21 cellular contexts compared by ENCODE assay signal in the genomic region with DNA sequence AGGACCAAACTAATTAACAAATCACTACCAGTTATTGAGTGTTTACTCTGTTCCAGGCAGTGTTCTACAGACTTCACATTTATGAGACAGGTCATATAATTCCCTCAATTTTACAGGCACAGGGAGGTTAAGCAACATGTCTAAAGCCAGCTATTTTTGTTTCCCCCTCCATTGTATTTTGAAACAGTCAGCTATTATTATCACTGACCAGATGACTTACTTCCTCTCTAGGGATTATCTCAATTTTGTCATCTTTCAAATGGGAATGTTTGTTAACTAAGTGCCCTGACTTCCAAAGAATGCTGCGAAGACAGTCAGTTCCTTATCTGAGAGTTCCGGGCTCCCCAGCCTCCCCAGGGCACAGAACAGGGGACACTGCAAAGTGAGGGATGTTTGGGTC. TPM values are rescaled to one million over a fixed set of nuclear protein-coding genes. Genes with fewer than 3 reads are reported as not detected.
DNase-seq lines count a peak whose midpoint lies in the region; ATAC-seq and TF ChIP-seq lines count a peak whose summit lies in the region.
"Had no signal": no experiment of that assay in that cellular context is flagged by ENCODE, and none has a peak within 500 bp of the region (broad histone marks: within the 10 kb centered on the region; RNA-seq: fewer than 3 reads in every experiment).

No MANE protein-coding gene starts in this region.

- 66% methylated on average over 2 of the region's 2 CpGs; no CpG with 5 or more reads in 1 of the 2 experiments for WGBS in mesodermal cell (ENCODE audit: insufficient coverage in 2 of 2), 2 experiments

- H3K27ac ChIP-seq in mesodermal cell (ENCODE audit: low read depth, low read length, severe bottlenecking): peak overlapping the region; percentile 29
- H3K27ac ChIP-seq: PC-9, suprapubic skin, WERI-Rb-1 had no signal

- no peaks in the 10 kb centered on the region for H3K36me3 ChIP-seq in mesodermal cell (ENCODE audit: control insufficient read depth, insufficient read depth, low read length)
- H3K36me3 ChIP-seq: suprapubic skin, WERI-Rb-1 had no signal

- no peaks in the 10 kb centered on the region for H3K9me3 ChIP-seq in mesodermal cell (ENCODE audit: control insufficient read depth, low read length)
- H3K9me3 ChIP-seq: suprapubic skin had no signal

- H3K4me3 ChIP-seq in cardiac fibroblast (replicated peaks in 1 of 2; ENCODE audit: low read depth in 2 of 2, low read length in 2 of 2) (no peak overlapping the region), mesodermal cell (ENCODE audit: extremely low read depth, insufficient read depth, low read length, poor library complexity, severe bottlenecking) (no peak overlapping the region)
- H3K4me3 ChIP-seq: PC-9, suprapubic skin had no signal

- peaks cover 24% of the 10 kb centered on the region for H3K4me1 ChIP-seq in mesodermal cell (ENCODE audit: control insufficient read depth, insufficient read depth, low read length, poor library complexity, severe bottlenecking)

- DNase-seq in EH (ENCODE audit: low read depth): peak; percentile 36
- peak; percentile 4 for DNase-seq in NCI-H226
- DNase-seq in cardiac fibroblast (ENCODE audit: low read depth in 2 of 2): peak; percentile 60 to 83
- no peak for DNase-seq in activated CD8-positive, alpha-beta memory T cell treated with anti-CD3 and anti-CD28 coated beads for 24 hours
- DNase-seq: activated CD8-positive, alpha-beta T cell treated with anti-CD3 and anti-CD28 coated beads, Interleukin-2, amount 10 ng/mL, durations not matched to agents 7 days and 5 days; amygdala; CD4-positive, CD25-positive, alpha-beta regulatory T cell; DND-41; immature natural killer cell; NCI-H1436 treated with DMSO at 0.1 percent for 48 hours; NCI-H345; PC-9; retina; T-cell; WERI-Rb-1 had no signal

- no peak for TF ChIP-seq CTCF in cardiac fibroblast (IDR thresholded peaks at IDR 0.05; ENCODE audit: low read depth, low read length)

- ATAC-seq in HG02571 (IDR thresholded peaks at IDR 0.05; ENCODE audit: unreplicated experiment): no peak
- no peak for ATAC-seq in HG03460 (IDR thresholded peaks at IDR 0.05; ENCODE audit: unreplicated experiment)
- ATAC-seq in GM21423 (IDR thresholded peaks at IDR 0.05; ENCODE audit: unreplicated experiment): no peak
- ATAC-seq: activated CD8-positive, alpha-beta T cell treated with anti-CD3 and anti-CD28 coated beads, Interleukin-2, amount 10 ng/mL, durations not matched to agents 7 days and 5 days; activated T-helper 17 cell treated with anti-CD3 and anti-CD28 coated beads, Interleukin-2, amount 50 U/mL, for 72 hours; T-cell had no signal

RNA-seq across cellular contexts. Expression of a gene that starts 5.6 kb away (rescaled TPM):
- 86.7 TPM for polyA plus RNA-seq in mesodermal cell (2013, experiment 1 of 2)
- 71.4 TPM for polyA plus RNA-seq in mesodermal cell (2013, experiment 2 of 2)

RNA-seq across cellular contexts. Expression of a gene that starts 7.8 kb away (rescaled TPM):
- polyA plus RNA-seq in mesodermal cell (2013, experiment 1 of 2): 0.55 TPM
- polyA plus RNA-seq in mesodermal cell (2013, experiment 2 of 2): 0.91 TPM
- polyA plus RNA-seq: CD4-positive, CD25-positive, alpha-beta regulatory T cell had no signal

RNA-seq across cellular contexts. Expression of a gene that starts 36.9 kb away (rescaled TPM):
- polyA plus RNA-seq in mesodermal cell (2013, experiment 1 of 2): 1.8 TPM
- polyA plus RNA-seq in mesodermal cell (2013, experiment 2 of 2): 1.5 TPM

RNA-seq across cellular contexts. Expression of a gene that starts 44.2 kb away (rescaled TPM):
- polyA plus RNA-seq in mesodermal cell (2013, experiment 1 of 2): 77.5 TPM
- 78.3 TPM for polyA plus RNA-seq in mesodermal cell (2013, experiment 2 of 2)

RNA-seq across cellular contexts. Expression of a gene that starts 55.3 kb away (rescaled TPM):
- 8.7 TPM for polyA plus RNA-seq in mesodermal cell (2013, experiment 1 of 2)
- polyA plus RNA-seq in mesodermal cell (2013, experiment 2 of 2): 6.6 TPM
